1 cellular context compared by ENCODE assay signal in the genomic region with DNA sequence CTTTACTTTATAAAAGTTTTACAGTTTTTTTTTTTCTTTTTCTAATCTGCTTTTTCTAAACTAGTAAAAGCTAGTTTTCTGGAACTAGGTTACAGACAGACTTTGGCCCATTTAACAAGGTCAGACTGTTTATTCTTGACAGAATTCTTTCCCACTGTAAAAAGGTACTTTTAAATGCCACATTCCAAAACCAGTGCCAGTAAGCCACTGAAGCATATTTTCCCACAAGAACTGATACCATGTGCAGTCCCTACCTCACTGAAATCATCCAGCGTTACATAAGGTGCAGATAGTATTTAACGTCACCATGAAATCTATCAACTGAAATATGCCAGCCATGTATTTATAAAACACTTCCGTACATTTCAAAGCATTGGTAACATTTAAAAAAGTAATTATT.
TF ChIP-seq lines count a peak whose summit lies in the region.

No MANE protein-coding gene starts in this region.

TF ChIP-seq in SK-N-SH, 30 proteins besides CTCF, POLR2A, EP300 and RAD21 (continued from another document):
- TF ChIP-seq, protein P1, sequence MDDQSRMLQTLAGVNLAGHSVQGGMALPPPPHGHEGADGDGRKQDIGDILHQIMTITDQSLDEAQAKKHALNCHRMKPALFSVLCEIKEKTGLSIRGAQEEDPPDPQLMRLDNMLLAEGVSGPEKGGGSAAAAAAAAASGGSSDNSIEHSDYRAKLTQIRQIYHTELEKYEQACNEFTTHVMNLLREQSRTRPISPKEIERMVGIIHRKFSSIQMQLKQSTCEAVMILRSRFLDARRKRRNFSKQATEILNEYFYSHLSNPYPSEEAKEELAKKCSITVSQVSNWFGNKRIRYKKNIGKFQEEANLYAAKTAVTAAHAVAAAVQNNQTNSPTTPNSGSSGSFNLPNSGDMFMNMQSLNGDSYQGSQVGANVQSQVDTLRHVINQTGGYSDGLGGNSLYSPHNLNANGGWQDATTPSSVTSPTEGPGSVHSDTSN (IDR thresholded peaks at IDR 0.05), result no peak
- TF ChIP-seq RXRA (IDR thresholded peaks at IDR 0.05; ENCODE audit: borderline replicate concordance, low read depth) (no peak), ELF1 (IDR thresholded peaks at IDR 0.05) (no peak)
